ENCODE assay signal across 27 cellular contexts in genomic region chr2:231861538-231861937, GRCh38.
"Had no signal": no experiment of that assay in that cellular context is flagged by ENCODE, and none has a peak within 500 bp of the region (broad histone marks: within the 10 kb centered on the region; RNA-seq: fewer than 3 reads in every experiment).

No MANE protein-coding gene starts in this region.

- H3K36me3 Mint-ChIP-seq: activated naive CD4-positive, alpha-beta T cell treated with anti-CD3 and anti-CD28 coated beads, Interleukin-2, amount 50 U/mL, for 24 hours; stimulated activated naive B cell treated with anti-CD40 and anti-IgM and Interleukin-4, amounts not matched to agents 10 μg/mL and 1 μg/mL and 100 μg/mL, for 72 hours had no signal

- H3K4me1 ChIP-seq: esophagus muscularis mucosa, parathyroid adenoma, psoas muscle, suprapubic skin, tibial nerve had no signal

- H3K36me3 ChIP-seq: esophagus muscularis mucosa, suprapubic skin, tibial nerve had no signal

- H3K79me2 ChIP-seq: parathyroid adenoma had no signal

- H3K9ac ChIP-seq: parathyroid adenoma had no signal

- H3K27ac Mint-ChIP-seq: activated B cell treated with CpG ODN at 0.5 μM for 24 hours; activated CD8-positive, alpha-beta T cell treated with anti-CD3 and anti-CD28 coated beads for 36 hours; activated naive CD4-positive, alpha-beta T cell treated with anti-CD3 and anti-CD28 coated beads, Interleukin-2, amount 50 U/mL, for 24 hours; activated naive CD8-positive, alpha-beta T cell treated with anti-CD3 and anti-CD28 coated beads, Interleukin-2, amount 50 U/mL, for 24 hours; activated T-helper 2 cell treated with anti-CD3 and anti-CD28 coated beads, Interferon-gamma antibody, Interleukin-2, Interleukin-4, amounts not matched to agents 10 μg/mL and 5 μg/mL and 100 μg/mL, durations not matched to agents 14 hours and 24 hours and 36 hours; endodermal cell; mesothelial cell of epicardium; naive thymus-derived CD4-positive, alpha-beta T cell; stimulated activated naive B cell treated with anti-CD40 and anti-IgM and Interleukin-4, amounts not matched to agents 10 μg/mL and 1 μg/mL and 100 μg/mL, for 72 hours had no signal

- H3K27me3 ChIP-seq: tibial nerve had no signal

- H2AFZ ChIP-seq: parathyroid adenoma had no signal

- H3K4me3 ChIP-seq: esophagus muscularis mucosa, psoas muscle, suprapubic skin, tibial nerve had no signal

- DNase-seq: activated B cell treated with CpG ODN at 0.5 μM for 24 hours; activated CD4-positive, alpha-beta T cell treated with anti-CD3 and anti-CD28 coated beads, Interleukin-2, amount 50 U/mL, for 1 hour; activated CD8-positive, alpha-beta T cell treated with anti-CD3 and anti-CD28 coated beads for 36 hours; activated naive CD8-positive, alpha-beta T cell treated with anti-CD3 and anti-CD28 coated beads, Interleukin-2, amount 50 U/mL, for 24 hours; activated T-cell treated with anti-CD3 and anti-CD28 coated beads, Interleukin-2, amount 50 U/mL, for 48 hours; amygdala; caudate nucleus; endodermal cell; islet precursor cell; left colon; mammary epithelial cell; naive thymus-derived CD4-positive, alpha-beta T cell; nucleus accumbens; psoas muscle; stimulated activated CD4-positive, alpha-beta T cell treated with anti-CD3 and anti-CD28 coated beads, Interleukin-15, amount 100 ng/mL, for 24 hours; stimulated activated CD4-positive, alpha-beta T cell treated with anti-CD3 and anti-CD28 coated beads, Interleukin-2, amount 100 ng/mL, for 24 hours; stimulated activated naive B cell treated with anti-CD40 and anti-IgM and Interleukin-4, amounts not matched to agents 10 μg/mL and 1 μg/mL and 100 μg/mL, for 72 hours; T-helper 2 cell had no signal

- H3K27ac ChIP-seq: esophagus muscularis mucosa, parathyroid adenoma, psoas muscle, suprapubic skin, tibial nerve had no signal

- ATAC-seq: activated CD8-positive, alpha-beta T cell treated with anti-CD3 and anti-CD28 coated beads for 36 hours; activated naive CD8-positive, alpha-beta T cell treated with anti-CD3 and anti-CD28 coated beads, Interleukin-2, amount 50 U/mL, for 24 hours; left colon; naive thymus-derived CD4-positive, alpha-beta T cell; psoas muscle; stimulated activated naive B cell treated with anti-CD40 and anti-IgM and Interleukin-4, amounts not matched to agents 10 μg/mL and 1 μg/mL and 100 μg/mL, for 72 hours had no signal

- H3K4me1 Mint-ChIP-seq: activated B cell treated with CpG ODN at 0.5 μM for 24 hours; activated naive CD4-positive, alpha-beta T cell treated with anti-CD3 and anti-CD28 coated beads, Interleukin-2, amount 50 U/mL, for 24 hours; activated naive CD8-positive, alpha-beta T cell treated with anti-CD3 and anti-CD28 coated beads, Interleukin-2, amount 50 U/mL, for 24 hours; endodermal cell; mesothelial cell of epicardium; neural crest cell; stimulated activated naive B cell treated with anti-CD40 and anti-IgM and Interleukin-4, amounts not matched to agents 10 μg/mL and 1 μg/mL and 100 μg/mL, for 72 hours had no signal

- H3K9me3 Mint-ChIP-seq: activated B cell treated with CpG ODN at 0.5 μM for 24 hours; activated T-helper 2 cell treated with anti-CD3 and anti-CD28 coated beads, Interferon-gamma antibody, Interleukin-2, Interleukin-4, amounts not matched to agents 10 μg/mL and 5 μg/mL and 100 μg/mL, durations not matched to agents 14 hours and 24 hours and 36 hours had no signal

- H3K4me3 Mint-ChIP-seq: activated B cell treated with CpG ODN at 0.5 μM for 24 hours; activated CD8-positive, alpha-beta T cell treated with anti-CD3 and anti-CD28 coated beads for 36 hours; activated naive CD4-positive, alpha-beta T cell treated with anti-CD3 and anti-CD28 coated beads, Interleukin-2, amount 50 U/mL, for 24 hours; activated naive CD8-positive, alpha-beta T cell treated with anti-CD3 and anti-CD28 coated beads, Interleukin-2, amount 50 U/mL, for 24 hours; endodermal cell; mesothelial cell of epicardium; naive thymus-derived CD4-positive, alpha-beta T cell; neural crest cell; stimulated activated naive B cell treated with anti-CD40 and anti-IgM and Interleukin-4, amounts not matched to agents 10 μg/mL and 1 μg/mL and 100 μg/mL, for 72 hours had no signal

- FAIRE-seq: frontal cortex had no signal
